ENCODE assay signal across 24 cellular contexts in genomic region chr9:137917795-137918194, GRCh38. TPM values are rescaled to one million over a fixed set of nuclear protein-coding genes. Genes with fewer than 3 reads are reported as not detected.
"Had no signal": no experiment of that assay in that cellular context is flagged by ENCODE, and none has a peak within 500 bp of the region (broad histone marks: within the 10 kb centered on the region; RNA-seq: fewer than 3 reads in every experiment).

No MANE protein-coding gene starts in this region.

- DNase-seq: colonic mucosa; cortex of kidney; effector CD4-positive, alpha-beta T cell; effector memory CD4-positive, alpha-beta T cell; foreskin melanocyte; gastrocnemius medialis; glutamatergic neuron; head of caudate nucleus; heart right ventricle; hippocampal formation; left cardiac atrium; left lung; left ventricle myocardium superior; lower lobe of right lung; mesenchymal stem cell; mucosa of descending colon had no signal

- H3K27ac Mint-ChIP-seq: dendritic cell treated with granulocyte-macrophage colony-stimulating factor and Interleukin-4, amounts not matched to agents 40 ng/mL and 50 ng/mL, for 4 days; mesothelial cell of epicardium had no signal

- H3K27me3 ChIP-seq: colonic mucosa, gastrocnemius medialis, left lung had no signal

- ATAC-seq: gastrocnemius medialis, left lung, lower lobe of right lung, mucosa of descending colon had no signal

- H3K9me3 ChIP-seq: colonic mucosa, esophagus muscularis mucosa, gastrocnemius medialis, heart right ventricle, left lung, lower lobe of right lung, mucosa of descending colon had no signal

- H3K36me3 Mint-ChIP-seq: mesothelial cell of epicardium had no signal

- H3K27ac ChIP-seq: colonic mucosa, esophagus muscularis mucosa, gastrocnemius medialis, heart right ventricle, left lung, lower lobe of right lung had no signal

- H3K36me3 ChIP-seq: colonic mucosa, esophagus muscularis mucosa, gastrocnemius medialis, heart right ventricle, left lung, lower lobe of right lung had no signal

- FAIRE-seq: endothelial cell of umbilical vein, islet of Langerhans, keratinocyte had no signal

- H3K4me3 Mint-ChIP-seq: dendritic cell treated with granulocyte-macrophage colony-stimulating factor and Interleukin-4, amounts not matched to agents 40 ng/mL and 50 ng/mL, for 4 days; mesothelial cell of epicardium had no signal

- H3K4me1 ChIP-seq: colonic mucosa, gastrocnemius medialis, left lung, lower lobe of right lung had no signal

- H3K4me3 ChIP-seq: colonic mucosa, esophagus muscularis mucosa, gastrocnemius medialis, heart right ventricle, left lung, lower lobe of right lung, mucosa of descending colon had no signal

- H3K9me3 Mint-ChIP-seq: dendritic cell treated with granulocyte-macrophage colony-stimulating factor and Interleukin-4, amounts not matched to agents 40 ng/mL and 50 ng/mL, for 4 days had no signal

RNA-seq across cellular contexts. Expression of gene CACNA1B, which starts 40.2 kb away (rescaled TPM):
- total RNA-seq: lower leg skin, mesenteric fat pad had no signal
